In genomic region chr12:25412735-25413134, GRCh38 we compare ENCODE assay signal across 23 cellular contexts.
"Had no signal": no experiment of that assay in that cellular context is flagged by ENCODE, and none has a peak within 500 bp of the region (broad histone marks: within the 10 kb centered on the region; RNA-seq: fewer than 3 reads in every experiment).

No MANE protein-coding gene starts in this region.

- H3K9me3 ChIP-seq: pancreas, prostate gland, sigmoid colon, spleen, suprapubic skin, thoracic aorta, uterus had no signal

- H3K27ac ChIP-seq: left ventricle myocardium inferior, pancreas, prostate gland, sigmoid colon, spleen, suprapubic skin, thoracic aorta, tibial artery, uterus had no signal

- H3K4me3 ChIP-seq: left ventricle myocardium inferior, pancreas, prostate gland, sigmoid colon, spleen, suprapubic skin, thoracic aorta, tibial artery, uterus had no signal

- DNase-seq: hypothalamus; immature natural killer cell; kidney; left colon; left ventricle myocardium inferior; naive thymus-derived CD8-positive, alpha-beta T cell; nucleus accumbens; pancreas; posterior cingulate gyrus; retina; right cardiac atrium; sigmoid colon; small intestine; spleen; stimulated activated CD4-positive, alpha-beta T cell treated with anti-CD3 and anti-CD28 coated beads, Interleukin-4, amount 100 ng/mL, for 24 hours; stimulated activated naive CD4-positive, alpha-beta T cell; tibial artery; trophoblast cell; uterus had no signal

- ATAC-seq: left colon; naive thymus-derived CD8-positive, alpha-beta T cell; pancreas; right cardiac atrium; stimulated activated effector memory CD8-positive, alpha-beta T cell treated with anti-CD3 and anti-CD28 coated beads, Interleukin-12 subunit alpha, Interleukin-12 subunit beta, amount 100 ng/mL, for 72 hours had no signal

- H3K4me1 ChIP-seq: left ventricle myocardium inferior, pancreas, prostate gland, sigmoid colon, spleen, suprapubic skin, tibial artery, uterus had no signal

- H3K36me3 ChIP-seq: left ventricle myocardium inferior, pancreas, prostate gland, sigmoid colon, spleen, suprapubic skin, thoracic aorta, tibial artery, uterus had no signal

- H3K27me3 ChIP-seq: pancreas, sigmoid colon, spleen, suprapubic skin, tibial artery, uterus had no signal
